10 cellular contexts compared by ENCODE assay signal in the genomic region with DNA sequence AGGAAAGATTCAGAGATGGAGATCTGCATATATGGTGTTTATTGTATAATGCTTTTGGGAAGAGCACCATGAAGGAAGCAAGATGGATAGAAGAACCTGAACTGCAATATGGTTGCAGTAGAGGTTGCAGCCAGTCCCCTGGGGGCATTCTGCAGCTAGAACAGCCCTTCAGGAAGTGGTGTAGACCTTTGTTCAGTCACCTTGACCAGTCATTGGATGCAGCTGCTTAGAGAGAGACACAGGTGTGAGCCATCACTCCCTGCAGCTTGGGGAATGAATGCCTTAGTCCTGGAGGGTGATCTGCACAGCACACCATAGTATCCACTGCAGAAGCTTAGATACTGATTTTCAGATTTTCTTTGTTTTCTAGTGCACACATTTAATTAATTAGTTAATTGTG. TPM values are rescaled to one million over a fixed set of nuclear protein-coding genes. Genes with fewer than 3 reads are reported as not detected.
DNase-seq lines count a peak whose midpoint lies in the region; ATAC-seq and TF ChIP-seq lines count a peak whose summit lies in the region.
"Had no signal": no experiment of that assay in that cellular context is flagged by ENCODE, and none has a peak within 500 bp of the region (broad histone marks: within the 10 kb centered on the region; RNA-seq: fewer than 3 reads in every experiment).

No MANE protein-coding gene starts in this region.

- intact Hi-C loops in activated B cell treated with CpG ODN at 0.5 μM for 24 hours (cut with micrococcal nuclease), result no loop called here

- ATAC-seq in GM19452 (IDR thresholded peaks at IDR 0.05; ENCODE audit: unreplicated experiment) (peak; percentile 68), HG03097 (IDR thresholded peaks at IDR 0.05; ENCODE audit: low FRiP score, unreplicated experiment) (peak; percentile 56), activated B cell treated with CpG ODN at 0.5 μM for 24 hours (ENCODE audit: low read depth) (peak; percentile 60)

- peaks cover 60% of the 10 kb centered on the region for H3K4me1 Mint-ChIP-seq in activated B cell treated with CpG ODN at 0.5 μM for 24 hours

- POLR2A ChIA-PET in activated B cell treated with CpG ODN at 0.5 μM for 24 hours (lab: Charles Lee), result no interaction called here

- no peak overlapping the region for H3K4me3 ChIP-seq in GM12865 (ENCODE audit: low read depth, low read length)
- H3K4me3 ChIP-seq: testis had no signal

- DNase-seq in GM12865 (ENCODE audit: low read depth) (peak; percentile 44), activated B cell treated with CpG ODN at 0.5 μM for 24 hours (no peak), NCI-H82 treated with DMSO at 0.1 percent for 48 hours (lab: John Stamatoyannopoulos, UW; ENCODE audit: unreplicated experiment) (no peak), T-helper 1 cell (no peak)
- DNase-seq in central memory CD4-positive, alpha-beta T cell, result no peak
- DNase-seq in activated effector memory CD4-positive, alpha-beta T cell treated with Interleukin-2 at 50 U/mL for 16 hours, result no peak
- DNase-seq: T1000, testis had no signal

- TF ChIP-seq CTCF in GM12865 (IDR thresholded peaks at IDR 0.05; ENCODE audit: insufficient read depth, low read depth, low read length, missing control alignments), result no peak
- TF ChIP-seq CTCF in activated B cell treated with CpG ODN at 0.5 μM for 24 hours (IDR thresholded peaks at IDR 0.05), result no peak

- CTCF ChIA-PET in activated B cell treated with CpG ODN at 0.5 μM for 24 hours (lab: Charles Lee), result no interaction called here

- no peak overlapping the region for H3K27ac Mint-ChIP-seq in activated B cell treated with CpG ODN at 0.5 μM for 24 hours

- no peak overlapping the region for H3K4me3 Mint-ChIP-seq in activated B cell treated with CpG ODN at 0.5 μM for 24 hours

- no peaks in the 10 kb centered on the region for H3K36me3 Mint-ChIP-seq in activated B cell treated with CpG ODN at 0.5 μM for 24 hours (ENCODE audit: low read depth)

- H3K27me3 Mint-ChIP-seq in activated B cell treated with CpG ODN at 0.5 μM for 24 hours, result no peaks in the 10 kb centered on the region

- peaks cover 2% of the 10 kb centered on the region for H3K9me3 Mint-ChIP-seq in activated B cell treated with CpG ODN at 0.5 μM for 24 hours

RNA-seq across cellular contexts. Expression of a gene that starts 42.3 kb away (rescaled TPM):
- 28.3 and 33.5 TPM in 2 replicates for total RNA-seq in activated B cell treated with CpG ODN at 0.5 μM for 24 hours
